ENCODE assay signal across 1 cellular context in the genomic region with DNA sequence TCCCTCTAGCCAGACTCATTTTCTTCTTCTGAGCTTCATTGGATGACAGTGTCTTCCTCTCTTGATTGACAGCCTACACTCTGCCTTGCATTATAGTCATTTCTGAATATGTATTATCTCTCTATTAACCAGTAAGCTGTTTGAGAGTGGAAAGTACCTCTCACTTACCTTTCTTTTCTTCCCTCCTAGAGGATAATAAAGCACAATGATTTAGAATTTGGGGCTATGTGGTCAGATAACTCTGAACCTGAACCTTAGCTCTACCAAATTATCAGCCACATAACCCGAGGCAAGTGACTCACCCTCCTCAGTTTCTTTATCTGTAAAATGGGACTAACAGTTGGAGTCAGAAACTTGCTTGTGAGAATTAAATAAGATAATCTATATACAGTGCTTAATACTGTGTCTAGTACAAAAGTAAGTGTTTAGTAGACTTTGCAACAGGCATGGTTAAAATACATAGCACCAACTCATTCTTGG.
A peak's percentile ranks its signal among the peaks of the same experiment; 100 is the strongest.
TF ChIP-seq lines count a peak whose summit lies in the region.

No MANE protein-coding gene starts in this region.

TF ChIP-seq in HepG2, 621 proteins besides CTCF, POLR2A, EP300 and RAD21:
- TF ChIP-seq ZNF629 (CRISPR knock-in tag; conservative IDR thresholded peaks at IDR 0.05) (peak; percentile 49), ZNF335 (CRISPR knock-in tag; IDR thresholded peaks at IDR 0.05) (no peak)
- TF ChIP-seq, protein P1, sequence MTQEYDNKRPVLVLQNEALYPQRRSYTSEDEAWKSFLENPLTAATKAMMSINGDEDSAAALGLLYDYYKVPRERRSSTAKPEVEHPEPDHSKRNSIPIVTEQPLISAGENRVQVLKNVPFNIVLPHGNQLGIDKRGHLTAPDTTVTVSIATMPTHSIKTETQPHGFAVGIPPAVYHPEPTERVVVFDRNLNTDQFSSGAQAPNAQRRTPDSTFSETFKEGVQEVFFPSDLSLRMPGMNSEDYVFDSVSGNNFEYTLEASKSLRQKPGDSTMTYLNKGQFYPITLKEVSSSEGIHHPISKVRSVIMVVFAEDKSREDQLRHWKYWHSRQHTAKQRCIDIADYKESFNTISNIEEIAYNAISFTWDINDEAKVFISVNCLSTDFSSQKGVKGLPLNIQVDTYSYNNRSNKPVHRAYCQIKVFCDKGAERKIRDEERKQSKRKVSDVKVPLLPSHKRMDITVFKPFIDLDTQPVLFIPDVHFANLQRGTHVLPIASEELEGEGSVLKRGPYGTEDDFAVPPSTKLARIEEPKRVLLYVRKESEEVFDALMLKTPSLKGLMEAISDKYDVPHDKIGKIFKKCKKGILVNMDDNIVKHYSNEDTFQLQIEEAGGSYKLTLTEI (CRISPR knock-in tag; conservative IDR thresholded peaks at IDR 0.05): no peak
